1 cellular context compared by ENCODE assay signal in genomic region chr3:124119056-124119721, GRCh38.
A peak's percentile ranks its signal among the peaks of the same experiment; 100 is the strongest.
TF ChIP-seq lines count a peak whose summit lies in the region.

No MANE protein-coding gene starts in this region.

TF ChIP-seq in SK-N-SH, 30 proteins besides CTCF, POLR2A, EP300 and RAD21 (continued from another document):
- TF ChIP-seq FOSL2 (IDR thresholded peaks at IDR 0.05; ENCODE audit: borderline replicate concordance, low read depth) (peak; percentile 70), TEAD4 (IDR thresholded peaks at IDR 0.05; ENCODE audit: borderline replicate concordance, insufficient read depth) (peak; percentile 54; the same call in 1 of the 2 replicates), MEF2A (IDR thresholded peaks at IDR 0.05; ENCODE audit: borderline replicate concordance, low read depth) (peak; percentile 35; the same call in 1 of the 2 replicates), IRF3 (IDR thresholded peaks at IDR 0.05; ENCODE audit: low read depth, low read length) (no peak), RXRA (IDR thresholded peaks at IDR 0.05; ENCODE audit: borderline replicate concordance, low read depth) (no peak)
